ENCODE assay signal across 14 cellular contexts in the genomic region with DNA sequence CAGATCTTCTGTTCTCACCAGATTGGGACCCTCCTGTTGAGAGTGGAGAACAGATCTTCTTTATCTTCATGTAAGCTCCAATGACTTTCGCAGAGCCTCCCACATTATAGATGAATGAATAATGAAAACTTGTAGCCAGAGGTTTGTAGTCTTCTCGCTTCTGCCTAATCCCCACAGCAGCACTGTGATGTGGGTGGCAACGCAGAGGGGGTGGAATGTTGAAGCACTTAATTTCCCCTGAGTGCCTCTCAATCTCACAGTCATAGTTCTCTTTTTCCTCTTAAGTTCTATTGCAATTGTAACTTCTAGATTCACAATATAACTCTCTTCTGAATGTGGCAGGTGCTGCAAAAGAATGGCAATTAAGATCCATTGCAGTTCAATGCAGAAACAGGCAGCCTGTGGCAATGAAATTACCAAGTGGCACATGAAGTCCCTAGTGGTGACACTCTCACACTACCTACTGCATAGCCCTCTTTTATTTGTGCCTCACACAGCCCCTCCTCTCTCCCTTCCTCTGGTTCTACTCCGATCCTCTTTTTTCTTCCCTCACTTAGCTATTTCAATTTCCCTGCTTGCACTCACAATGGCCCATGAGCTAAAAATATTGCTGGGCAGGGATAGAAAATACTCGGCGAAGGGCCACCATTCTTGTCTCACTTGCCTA.
DNase-seq lines count a peak whose midpoint lies in the region; ATAC-seq, FAIRE-seq and TF ChIP-seq lines count a peak whose summit lies in the region.
"Had no signal": no experiment of that assay in that cellular context is flagged by ENCODE, and none has a peak within 500 bp of the region (broad histone marks: within the 10 kb centered on the region; RNA-seq: fewer than 3 reads in every experiment).

No MANE protein-coding gene starts in this region.

- H3K4me3 ChIP-seq in heart right ventricle = no peak overlapping the region
- no peak overlapping the region for H3K4me3 ChIP-seq in pancreas
- H3K4me3 ChIP-seq: BLaER1, breast epithelium, prostate gland had no signal

- no peaks in the 10 kb centered on the region for H3K4me1 ChIP-seq in heart right ventricle
- H3K4me1 ChIP-seq in pancreas = no peaks in the 10 kb centered on the region
- H3K4me1 ChIP-seq: BLaER1, breast epithelium, prostate gland had no signal

- WGBS in heart right ventricle, 2 donors = 50 to 60% methylated on average over 6 of the region's 6 CpGs
- 51 to 60% methylated on average over 6 of the region's 6 CpGs for WGBS in pancreas, 2 donors

- H3K36me3 Mint-ChIP-seq in type B pancreatic cell = no peaks in the 10 kb centered on the region

- intact Hi-C loops in left ventricle myocardium superior (cut with micrococcal nuclease) = no loop called here
- intact Hi-C loops in heart right ventricle (cut with DNase I) = no loop called here
- intact Hi-C loops in pancreas (cut with DNase I) = no loop called here

- no peak overlapping the region for H3K27ac ChIP-seq in heart right ventricle
- H3K27ac ChIP-seq in caudate nucleus (ENCODE audit: low read depth, low read length) = no peak overlapping the region
- no peak overlapping the region for H3K27ac ChIP-seq in pancreas
- H3K27ac ChIP-seq: BLaER1, breast epithelium, prostate gland had no signal

- H3K4me3 Mint-ChIP-seq in type B pancreatic cell = no peak overlapping the region
- H3K4me3 Mint-ChIP-seq: activated CD4-positive, alpha-beta memory T cell treated with anti-CD3 and anti-CD28 coated beads, Interleukin-2, amount 10 ng/mL, durations not matched to agents 7 days and 5 days had no signal

- peak in 2 of 9 donors; percentile 9 to 30 for TF ChIP-seq CTCF in heart right ventricle (IDR thresholded peaks at IDR 0.05)
- peak; percentile 70 for TF ChIP-seq CTCF in type B pancreatic cell (conservative IDR thresholded peaks at IDR 0.05)
- no peak for TF ChIP-seq CTCF in pancreas (IDR thresholded peaks at IDR 0.05)

- H3K4me1 Mint-ChIP-seq in type B pancreatic cell (ENCODE audit: unreplicated experiment) = no peaks in the 10 kb centered on the region
- H3K4me1 Mint-ChIP-seq: activated CD4-positive, alpha-beta memory T cell treated with anti-CD3 and anti-CD28 coated beads, Interleukin-2, amount 10 ng/mL, durations not matched to agents 7 days and 5 days had no signal

- H3K27me3 Mint-ChIP-seq in type B pancreatic cell = peaks cover 2% of the 10 kb centered on the region

- ATAC-seq in left ventricle myocardium superior (peak; percentile 32), heart right ventricle (no peak), HG02973 (IDR thresholded peaks at IDR 0.05; ENCODE audit: unreplicated experiment) (no peak), pancreas (no peak)

- H3K27me3 ChIP-seq in heart right ventricle (no peaks in the 10 kb centered on the region), pancreas (no peaks in the 10 kb centered on the region)
- H3K27me3 ChIP-seq: BLaER1, breast epithelium had no signal

- no peak overlapping the region for H3K27ac Mint-ChIP-seq in type B pancreatic cell
- H3K27ac Mint-ChIP-seq: activated CD4-positive, alpha-beta memory T cell treated with anti-CD3 and anti-CD28 coated beads, Interleukin-2, amount 10 ng/mL, durations not matched to agents 7 days and 5 days had no signal

- H3K9me3 ChIP-seq in heart right ventricle (no peaks in the 10 kb centered on the region), pancreas (no peaks in the 10 kb centered on the region)
- H3K9me3 ChIP-seq: BLaER1, prostate gland had no signal

- DNase-seq in left ventricle myocardium superior = no peak
- no peak for DNase-seq in heart right ventricle
- DNase-seq in NCI-H146 (lab: John Stamatoyannopoulos, UW) = peak; percentile 58
- peak in 38 of 61 donors; percentile 2 to 82 (median 23) for DNase-seq in caudate nucleus (lab: John Stamatoyannopoulos, UW)
- no peak for DNase-seq in type B pancreatic cell (ENCODE audit: extremely low spot score, unreplicated experiment)
- no peak for DNase-seq in activated CD8-positive, alpha-beta memory T cell treated with anti-CD3 and anti-CD28 coated beads for 24 hours
- no peak for DNase-seq in pancreas
- DNase-seq: activated CD4-positive, alpha-beta memory T cell treated with anti-CD3 and anti-CD28 coated beads, Interleukin-2, amount 10 ng/mL, durations not matched to agents 7 days and 5 days; NCI-H524 treated with DMSO at 0.1 percent for 48 hours; stimulated activated CD8-positive, alpha-beta memory T cell treated with anti-CD3 and anti-CD28 coated beads, Interleukin-4, amount 100 ng/mL, for 48 hours had no signal

- H3K9me3 Mint-ChIP-seq in type B pancreatic cell = no peaks in the 10 kb centered on the region
- H3K9me3 Mint-ChIP-seq: activated CD4-positive, alpha-beta memory T cell treated with anti-CD3 and anti-CD28 coated beads, Interleukin-2, amount 10 ng/mL, durations not matched to agents 7 days and 5 days had no signal

- H3K36me3 ChIP-seq in heart right ventricle (no peaks in the 10 kb centered on the region), pancreas (no peaks in the 10 kb centered on the region)
- H3K36me3 ChIP-seq: BLaER1, breast epithelium, prostate gland had no signal

- no peak for FAIRE-seq in pancreas (lab: Jason Lieb, UNC)

Comparison
In these comparisons a context has a peak if more than half of its experiments do, and no peak if none do; other contexts are left out.
1. DNase-seq: peak in NCI-H146 (single experiment) and caudate nucleus (38 of 61); none in left ventricle myocardium superior (single experiment), heart right ventricle (0 of 2), type B pancreatic cell (single experiment), activated CD8-positive, alpha-beta memory T cell treated with anti-CD3 and anti-CD28 coated beads for 24 hours (single experiment) and pancreas (0 of 6).